ENCODE assay signal across 11 cellular contexts in the genomic region with DNA sequence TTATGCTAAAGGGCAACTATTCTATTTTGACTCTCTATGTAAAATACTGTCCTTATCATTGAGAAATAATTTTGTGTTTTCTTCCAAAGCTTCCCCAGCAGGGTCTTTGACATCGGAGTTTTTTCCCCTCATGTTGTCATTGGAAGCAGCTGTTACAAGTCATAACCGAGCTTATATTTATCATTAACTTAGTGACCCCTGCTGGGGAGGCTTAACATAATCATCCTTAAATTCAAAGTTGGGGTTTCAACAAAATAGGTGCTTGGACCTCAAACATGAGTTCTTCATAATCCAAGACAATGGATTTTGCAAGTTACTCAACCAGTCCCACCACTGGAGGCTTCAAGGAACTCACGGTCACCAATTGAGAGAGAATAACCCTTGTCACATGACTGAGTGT.
DNase-seq lines count a peak whose midpoint lies in the region; FAIRE-seq and TF ChIP-seq lines count a peak whose summit lies in the region.
"Had no signal": no experiment of that assay in that cellular context is flagged by ENCODE, and none has a peak within 500 bp of the region (broad histone marks: within the 10 kb centered on the region; RNA-seq: fewer than 3 reads in every experiment).

No MANE protein-coding gene starts in this region.

- peaks cover 4% of the 10 kb centered on the region for H3K27me3 Mint-ChIP-seq in astrocyte (ENCODE audit: low read depth, unreplicated experiment)

- H3K9me2 ChIP-seq in neural cell (ENCODE audit: insufficient read depth, low read length), result no peaks in the 10 kb centered on the region

- no peaks in the 10 kb centered on the region for H3K36me3 Mint-ChIP-seq in astrocyte (ENCODE audit: low read depth, unreplicated experiment)

- no peak overlapping the region for H2AFZ ChIP-seq in astrocyte (ENCODE audit: low read depth, low read length)
- no peak overlapping the region for H2AFZ ChIP-seq in neural cell (ENCODE audit: low read depth, low read length)

- no peaks in the 10 kb centered on the region for H3F3A ChIP-seq in neural cell (ENCODE audit: insufficient read depth, low read length, poor library complexity, severe bottlenecking)

- no peaks in the 10 kb centered on the region for H3K79me2 ChIP-seq in astrocyte (ENCODE audit: insufficient read depth, low read length)
- H3K79me2 ChIP-seq in neural cell (replicated peaks; ENCODE audit: insufficient read depth, low read length), result no peaks in the 10 kb centered on the region

- H3K9me3 ChIP-seq in astrocyte (ENCODE audit: insufficient read depth, low read depth, low read length), result no peaks in the 10 kb centered on the region
- no peaks in the 10 kb centered on the region for H3K9me3 ChIP-seq in neural cell (ENCODE audit: low read length)
- H3K9me3 ChIP-seq in effector memory CD4-positive, alpha-beta T cell (ENCODE audit: control insufficient read depth, low read length), result no peaks in the 10 kb centered on the region
- H3K9me3 ChIP-seq: neutrophil had no signal

- TF ChIP-seq POLR2A in NB4 (IDR thresholded peaks at IDR 0.05; ENCODE audit: extremely low read depth, insufficient read length), result no peak

- H3K27ac ChIP-seq in astrocyte (ENCODE audit: low read depth, low read length), result no peak overlapping the region
- H3K27ac ChIP-seq in neural cell (ENCODE audit: low read length), result no peak overlapping the region
- no peak overlapping the region for H3K27ac ChIP-seq in effector memory CD4-positive, alpha-beta T cell (ENCODE audit: insufficient read depth, low read length, poor library complexity, severe bottlenecking)
- H3K27ac ChIP-seq: neutrophil had no signal

- TF ChIP-seq RAD21 in neural cell (conservative IDR thresholded peaks at IDR 0.05), result peak; percentile 55

- H3K4me1 ChIP-seq in astrocyte (ENCODE audit: insufficient read depth, low read length), result no peaks in the 10 kb centered on the region
- H3K4me1 ChIP-seq in effector memory CD4-positive, alpha-beta T cell (ENCODE audit: control insufficient read depth, insufficient read depth, low read length, poor library complexity, severe bottlenecking), result no peaks in the 10 kb centered on the region

- TF ChIP-seq EP300 in neural cell (conservative IDR thresholded peaks at IDR 0.05; ENCODE audit: poor library complexity, severe bottlenecking), result no peak

- DNase-seq in GM06990 (ENCODE audit: extremely low read depth, insufficient read length) (no peak), NB4 (ENCODE audit: low read depth) (peak; percentile 16), astrocyte (ENCODE audit: low read depth) (peak; percentile 2), NCI-H187 treated with DMSO at 0.1 percent for 48 hours (lab: John Stamatoyannopoulos, UW) (no peak)
- DNase-seq in effector memory CD4-positive, alpha-beta T cell, result no peak
- DNase-seq in activated CD4-positive, alpha-beta T cell treated with anti-CD3 and anti-CD28 coated beads for 4 hours, result no peak
- DNase-seq in stimulated activated CD4-positive, alpha-beta T cell treated with anti-CD3 and anti-CD28 coated beads, Interleukin-4, amount 100 ng/mL, for 24 hours, result no peak
- DNase-seq: activated T-cell treated with anti-CD3 and anti-CD28 coated beads for 4 hours had no signal

- FAIRE-seq in astrocyte (lab: Jason Lieb, UNC), result no peak
- FAIRE-seq: frontal cortex had no signal

- H4K20me1 ChIP-seq in astrocyte (ENCODE audit: insufficient read depth, low read length), result no peaks in the 10 kb centered on the region
- H4K20me1 ChIP-seq in neural cell (ENCODE audit: insufficient read depth), result no peaks in the 10 kb centered on the region

- peak; percentile 31 for TF ChIP-seq CTCF in GM06990 (IDR thresholded peaks at IDR 0.05; ENCODE audit: insufficient read depth, low read length, poor library complexity, severe bottlenecking)
- no peak for TF ChIP-seq CTCF in NB4 (IDR thresholded peaks at IDR 0.05; ENCODE audit: low read depth, low read length)
- peak; percentile 21 for TF ChIP-seq CTCF in astrocyte (IDR thresholded peaks at IDR 0.05; ENCODE audit: insufficient read depth, low read depth, low read length)
- TF ChIP-seq CTCF in neural cell (IDR thresholded peaks at IDR 0.05; ENCODE audit: poor library complexity, severe bottlenecking), result peak; percentile 54

- no peaks in the 10 kb centered on the region for H3K4me1 Mint-ChIP-seq in astrocyte (ENCODE audit: low read depth, unreplicated experiment)

- no peaks in the 10 kb centered on the region for H3K9me3 Mint-ChIP-seq in astrocyte (ENCODE audit: unreplicated experiment)

- no peak overlapping the region for H3K9ac ChIP-seq in astrocyte (ENCODE audit: low read length)
- no peak overlapping the region for H3K9ac ChIP-seq in neural cell (ENCODE audit: low read length)

- H3K4me3 Mint-ChIP-seq in astrocyte (ENCODE audit: unreplicated experiment), result no peak overlapping the region

- H3K4me2 ChIP-seq in astrocyte (ENCODE audit: low read length), result no peak overlapping the region
- H3K4me2 ChIP-seq in neural cell (ENCODE audit: low read length), result no peak overlapping the region

- no peaks in the 10 kb centered on the region for H3K27me3 ChIP-seq in GM06990 (replicated peaks; ENCODE audit: control insufficient read depth, insufficient read depth, low read length)
- H3K27me3 ChIP-seq in astrocyte (ENCODE audit: insufficient read depth, low read length), result no peaks in the 10 kb centered on the region
- H3K27me3 ChIP-seq in neural cell (ENCODE audit: insufficient read depth, low read depth, low read length), result no peaks in the 10 kb centered on the region
- H3K27me3 ChIP-seq in effector memory CD4-positive, alpha-beta T cell (replicated peaks; ENCODE audit: control insufficient read depth, insufficient read depth, low read length, poor library complexity, severe bottlenecking), result no peaks in the 10 kb centered on the region
- H3K27me3 ChIP-seq: neutrophil had no signal

- H3K36me3 ChIP-seq in GM06990 (ENCODE audit: control insufficient read depth, insufficient read depth, low read length) (no peaks in the 10 kb centered on the region), astrocyte (ENCODE audit: insufficient read depth, low read length) (no peaks in the 10 kb centered on the region), neural cell (ENCODE audit: insufficient read depth, low read length) (no peaks in the 10 kb centered on the region)
- no peaks in the 10 kb centered on the region for H3K36me3 ChIP-seq in effector memory CD4-positive, alpha-beta T cell (ENCODE audit: control insufficient read depth, insufficient read depth, low read length)
- H3K36me3 ChIP-seq: neutrophil had no signal

- H3K27ac Mint-ChIP-seq in astrocyte (ENCODE audit: unreplicated experiment), result no peak overlapping the region

- H3K4me3 ChIP-seq in GM06990 (replicated peaks; ENCODE audit: low read depth, low read length) (no peak overlapping the region), NB4 (ENCODE audit: low read depth, low read length) (no peak overlapping the region), astrocyte (ENCODE audit: insufficient read depth, low read depth, low read length) (no peak overlapping the region), neural cell (ENCODE audit: low read length) (no peak overlapping the region)
- no peak overlapping the region for H3K4me3 ChIP-seq in effector memory CD4-positive, alpha-beta T cell (ENCODE audit: insufficient read depth, low read depth, low read length, poor library complexity, severe bottlenecking)

TF ChIP-seq in neural cell, 6 proteins besides CTCF, POLR2A, EP300 and RAD21:
- TF ChIP-seq TAF1 (IDR thresholded peaks at IDR 0.05; ENCODE audit: low read depth), result no peak
- TF ChIP-seq SMC3 (conservative IDR thresholded peaks at IDR 0.05; ENCODE audit: poor library complexity), result peak; percentile 57
TF ChIP-seq in neural cell: peak in this region for 1.

Comparison
In these comparisons a context has a peak if more than half of its experiments do, and no peak if none do; other contexts are left out.
1. DNase-seq: peak in NB4 (single experiment) and astrocyte (single experiment); none in GM06990 (single experiment), effector memory CD4-positive, alpha-beta T cell (0 of 3), NCI-H187 treated with DMSO at 0.1 percent for 48 hours (single experiment), activated CD4-positive, alpha-beta T cell treated with anti-CD3 and anti-CD28 coated beads for 4 hours (0 of 2) and stimulated activated CD4-positive, alpha-beta T cell treated with anti-CD3 and anti-CD28 coated beads, Interleukin-4, amount 100 ng/mL, for 24 hours (single experiment).